Comparison of ENCODE assay signal across 1 cellular context in the genomic region with DNA sequence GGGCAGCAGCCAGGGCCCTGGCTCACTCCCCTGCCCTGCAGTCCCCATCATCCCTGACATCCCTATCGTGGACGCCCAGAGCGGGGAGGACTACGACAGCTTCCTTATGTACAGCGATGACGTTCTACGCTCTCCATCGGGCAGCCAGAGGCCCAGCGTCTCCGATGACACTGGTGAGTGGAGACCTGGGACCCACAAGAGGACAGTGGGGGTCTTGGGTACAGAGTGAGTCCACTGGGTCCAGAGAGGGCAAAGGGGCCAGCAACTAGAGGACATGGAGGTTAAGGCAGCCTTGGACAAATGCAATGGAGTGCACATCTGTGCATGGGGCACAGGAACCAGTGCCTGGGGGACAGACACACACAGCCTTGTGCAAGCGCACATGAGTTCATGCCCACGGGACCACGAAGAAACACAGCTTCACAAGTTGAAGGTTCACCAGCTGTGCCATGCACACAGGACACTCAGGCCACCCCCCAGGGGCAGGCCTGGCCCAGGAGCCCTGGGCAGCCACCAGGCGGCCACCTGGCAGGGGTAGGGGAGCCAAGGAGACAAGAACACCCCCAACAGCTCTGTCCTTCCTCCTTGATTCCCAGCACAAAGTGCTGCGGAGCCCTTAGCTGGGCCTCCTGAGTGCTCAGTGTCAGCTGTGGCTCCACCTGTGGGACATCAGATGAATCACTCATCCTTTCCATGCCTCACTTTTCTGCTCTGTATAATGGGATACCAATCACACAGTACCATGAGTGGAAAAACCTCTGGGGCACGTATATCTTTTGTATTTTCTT.
TF ChIP-seq lines count a peak whose summit lies in the region.

No MANE protein-coding gene starts in this region.

TF ChIP-seq in K562, 482 proteins besides CTCF, POLR2A, EP300 and RAD21 (continues in another document):
- TF ChIP-seq RBM25 (IDR thresholded peaks at IDR 0.05; ENCODE audit: low read depth, low read length, severe bottlenecking) (peak; percentile 83), BCOR (IDR thresholded peaks at IDR 0.05) (peak; percentile 95), ADNP (tag; IDR thresholded peaks at IDR 0.05) (peak; percentile 94; the same call in 1 of the 2 replicates), SREBF2 (CRISPR knock-in tag; IDR thresholded peaks at IDR 0.05) (no peak), EGR1 (conservative IDR thresholded peaks at IDR 0.05) (no peak), FOXA1 (IDR thresholded peaks at IDR 0.05; ENCODE audit: borderline replicate concordance) (no peak), CBX1 (IDR thresholded peaks at IDR 0.05; ENCODE audit: low read depth) (0 out of 2 replicates have a peak, but pooled peaks have one; percentile 52), ZNF584 (CRISPR knock-in tag; IDR thresholded peaks at IDR 0.05; ENCODE audit: low read depth) (no peak), SMARCA5 (IDR thresholded peaks at IDR 0.05) (peak; percentile 76; the same call in 1 of the 2 replicates), CCAR2 (IDR thresholded peaks at IDR 0.05; ENCODE audit: low read depth, low read length) (no peak), FOXJ3 (CRISPR knock-in tag; IDR thresholded peaks at IDR 0.05) (no peak), SETDB1 (IDR thresholded peaks at IDR 0.05; ENCODE audit: low read length) (no peak), GTF2A2 (tag; IDR thresholded peaks at IDR 0.05) (no peak), JUND (IDR thresholded peaks at IDR 0.05; ENCODE audit: borderline replicate concordance, low read depth, low read length) (no peak), JUND (tag; IDR thresholded peaks at IDR 0.05; ENCODE audit: borderline replicate concordance, low read depth, low read length) (no peak), RCOR1 (IDR thresholded peaks at IDR 0.05; ENCODE audit: borderline replicate concordance in 1 of 2, low read depth in 2 of 2, low read length in 2 of 2) (peak; percentile 26 to 79; a peak in 1 of 4 replicates), KDM2B (CRISPR knock-in tag; IDR thresholded peaks at IDR 0.05) (no peak), SREBF1 (IDR thresholded peaks at IDR 0.05; ENCODE audit: borderline replicate concordance, low read depth, low read length) (no peak), MECOM (CRISPR knock-in tag; IDR thresholded peaks at IDR 0.05) (no peak), NUFIP1 (IDR thresholded peaks at IDR 0.05; ENCODE audit: partially characterized antibody) (no peak), ZC3H8 (IDR thresholded peaks at IDR 0.05) (no peak), KDM1A (IDR thresholded peaks at IDR 0.05) (peak; percentile 89 to 92), NR1H2 (CRISPR knock-in tag; IDR thresholded peaks at IDR 0.05) (no peak), ZNF444 (CRISPR knock-in tag; IDR thresholded peaks at IDR 0.05) (no peak), NFATC3 (IDR thresholded peaks at IDR 0.05) (no peak), SRSF3 (IDR thresholded peaks at IDR 0.05; ENCODE audit: insufficient read depth, low read length) (no peak), PTBP1 (IDR thresholded peaks at IDR 0.05; ENCODE audit: low read depth, low read length) (0 out of 2 replicates have a peak, but pooled peaks have one; percentile 80), ZNF668 (CRISPR knock-in tag; IDR thresholded peaks at IDR 0.05) (no peak), CBX3 (IDR thresholded peaks at IDR 0.05; ENCODE audit: borderline replicate concordance in 1 of 2, low read length in 2 of 2) (peak in 1 of 2 experiments; percentile 46; a peak in 1 of 3 replicates), CBFA2T3 (IDR thresholded peaks at IDR 0.05) (no peak), MTA3 (IDR thresholded peaks at IDR 0.05; ENCODE audit: borderline replicate concordance) (no peak), RHOXF2B (CRISPR knock-in tag; conservative IDR thresholded peaks at IDR 0.05) (no peak), ZNF347 (CRISPR knock-in tag; IDR thresholded peaks at IDR 0.05; ENCODE audit: low read depth) (no peak)
- TF ChIP-seq, protein P1, sequence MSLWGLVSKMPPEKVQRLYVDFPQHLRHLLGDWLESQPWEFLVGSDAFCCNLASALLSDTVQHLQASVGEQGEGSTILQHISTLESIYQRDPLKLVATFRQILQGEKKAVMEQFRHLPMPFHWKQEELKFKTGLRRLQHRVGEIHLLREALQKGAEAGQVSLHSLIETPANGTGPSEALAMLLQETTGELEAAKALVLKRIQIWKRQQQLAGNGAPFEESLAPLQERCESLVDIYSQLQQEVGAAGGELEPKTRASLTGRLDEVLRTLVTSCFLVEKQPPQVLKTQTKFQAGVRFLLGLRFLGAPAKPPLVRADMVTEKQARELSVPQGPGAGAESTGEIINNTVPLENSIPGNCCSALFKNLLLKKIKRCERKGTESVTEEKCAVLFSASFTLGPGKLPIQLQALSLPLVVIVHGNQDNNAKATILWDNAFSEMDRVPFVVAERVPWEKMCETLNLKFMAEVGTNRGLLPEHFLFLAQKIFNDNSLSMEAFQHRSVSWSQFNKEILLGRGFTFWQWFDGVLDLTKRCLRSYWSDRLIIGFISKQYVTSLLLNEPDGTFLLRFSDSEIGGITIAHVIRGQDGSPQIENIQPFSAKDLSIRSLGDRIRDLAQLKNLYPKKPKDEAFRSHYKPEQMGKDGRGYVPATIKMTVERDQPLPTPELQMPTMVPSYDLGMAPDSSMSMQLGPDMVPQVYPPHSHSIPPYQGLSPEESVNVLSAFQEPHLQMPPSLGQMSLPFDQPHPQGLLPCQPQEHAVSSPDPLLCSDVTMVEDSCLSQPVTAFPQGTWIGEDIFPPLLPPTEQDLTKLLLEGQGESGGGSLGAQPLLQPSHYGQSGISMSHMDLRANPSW (CRISPR knock-in tag; IDR thresholded peaks at IDR 0.05), result no peak
- TF ChIP-seq, protein P2, sequence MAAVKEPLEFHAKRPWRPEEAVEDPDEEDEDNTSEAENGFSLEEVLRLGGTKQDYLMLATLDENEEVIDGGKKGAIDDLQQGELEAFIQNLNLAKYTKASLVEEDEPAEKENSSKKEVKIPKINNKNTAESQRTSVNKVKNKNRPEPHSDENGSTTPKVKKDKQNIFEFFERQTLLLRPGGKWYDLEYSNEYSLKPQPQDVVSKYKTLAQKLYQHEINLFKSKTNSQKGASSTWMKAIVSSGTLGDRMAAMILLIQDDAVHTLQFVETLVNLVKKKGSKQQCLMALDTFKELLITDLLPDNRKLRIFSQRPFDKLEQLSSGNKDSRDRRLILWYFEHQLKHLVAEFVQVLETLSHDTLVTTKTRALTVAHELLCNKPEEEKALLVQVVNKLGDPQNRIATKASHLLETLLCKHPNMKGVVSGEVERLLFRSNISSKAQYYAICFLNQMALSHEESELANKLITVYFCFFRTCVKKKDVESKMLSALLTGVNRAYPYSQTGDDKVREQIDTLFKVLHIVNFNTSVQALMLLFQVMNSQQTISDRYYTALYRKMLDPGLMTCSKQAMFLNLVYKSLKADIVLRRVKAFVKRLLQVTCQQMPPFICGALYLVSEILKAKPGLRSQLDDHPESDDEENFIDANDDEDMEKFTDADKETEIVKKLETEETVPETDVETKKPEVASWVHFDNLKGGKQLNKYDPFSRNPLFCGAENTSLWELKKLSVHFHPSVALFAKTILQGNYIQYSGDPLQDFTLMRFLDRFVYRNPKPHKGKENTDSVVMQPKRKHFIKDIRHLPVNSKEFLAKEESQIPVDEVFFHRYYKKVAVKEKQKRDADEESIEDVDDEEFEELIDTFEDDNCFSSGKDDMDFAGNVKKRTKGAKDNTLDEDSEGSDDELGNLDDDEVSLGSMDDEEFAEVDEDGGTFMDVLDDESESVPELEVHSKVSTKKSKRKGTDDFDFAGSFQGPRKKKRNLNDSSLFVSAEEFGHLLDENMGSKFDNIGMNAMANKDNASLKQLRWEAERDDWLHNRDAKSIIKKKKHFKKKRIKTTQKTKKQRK (IDR thresholded peaks at IDR 0.05; ENCODE audit: borderline replicate concordance, low read depth, low read length), result no peak
- TF ChIP-seq, protein P3, sequence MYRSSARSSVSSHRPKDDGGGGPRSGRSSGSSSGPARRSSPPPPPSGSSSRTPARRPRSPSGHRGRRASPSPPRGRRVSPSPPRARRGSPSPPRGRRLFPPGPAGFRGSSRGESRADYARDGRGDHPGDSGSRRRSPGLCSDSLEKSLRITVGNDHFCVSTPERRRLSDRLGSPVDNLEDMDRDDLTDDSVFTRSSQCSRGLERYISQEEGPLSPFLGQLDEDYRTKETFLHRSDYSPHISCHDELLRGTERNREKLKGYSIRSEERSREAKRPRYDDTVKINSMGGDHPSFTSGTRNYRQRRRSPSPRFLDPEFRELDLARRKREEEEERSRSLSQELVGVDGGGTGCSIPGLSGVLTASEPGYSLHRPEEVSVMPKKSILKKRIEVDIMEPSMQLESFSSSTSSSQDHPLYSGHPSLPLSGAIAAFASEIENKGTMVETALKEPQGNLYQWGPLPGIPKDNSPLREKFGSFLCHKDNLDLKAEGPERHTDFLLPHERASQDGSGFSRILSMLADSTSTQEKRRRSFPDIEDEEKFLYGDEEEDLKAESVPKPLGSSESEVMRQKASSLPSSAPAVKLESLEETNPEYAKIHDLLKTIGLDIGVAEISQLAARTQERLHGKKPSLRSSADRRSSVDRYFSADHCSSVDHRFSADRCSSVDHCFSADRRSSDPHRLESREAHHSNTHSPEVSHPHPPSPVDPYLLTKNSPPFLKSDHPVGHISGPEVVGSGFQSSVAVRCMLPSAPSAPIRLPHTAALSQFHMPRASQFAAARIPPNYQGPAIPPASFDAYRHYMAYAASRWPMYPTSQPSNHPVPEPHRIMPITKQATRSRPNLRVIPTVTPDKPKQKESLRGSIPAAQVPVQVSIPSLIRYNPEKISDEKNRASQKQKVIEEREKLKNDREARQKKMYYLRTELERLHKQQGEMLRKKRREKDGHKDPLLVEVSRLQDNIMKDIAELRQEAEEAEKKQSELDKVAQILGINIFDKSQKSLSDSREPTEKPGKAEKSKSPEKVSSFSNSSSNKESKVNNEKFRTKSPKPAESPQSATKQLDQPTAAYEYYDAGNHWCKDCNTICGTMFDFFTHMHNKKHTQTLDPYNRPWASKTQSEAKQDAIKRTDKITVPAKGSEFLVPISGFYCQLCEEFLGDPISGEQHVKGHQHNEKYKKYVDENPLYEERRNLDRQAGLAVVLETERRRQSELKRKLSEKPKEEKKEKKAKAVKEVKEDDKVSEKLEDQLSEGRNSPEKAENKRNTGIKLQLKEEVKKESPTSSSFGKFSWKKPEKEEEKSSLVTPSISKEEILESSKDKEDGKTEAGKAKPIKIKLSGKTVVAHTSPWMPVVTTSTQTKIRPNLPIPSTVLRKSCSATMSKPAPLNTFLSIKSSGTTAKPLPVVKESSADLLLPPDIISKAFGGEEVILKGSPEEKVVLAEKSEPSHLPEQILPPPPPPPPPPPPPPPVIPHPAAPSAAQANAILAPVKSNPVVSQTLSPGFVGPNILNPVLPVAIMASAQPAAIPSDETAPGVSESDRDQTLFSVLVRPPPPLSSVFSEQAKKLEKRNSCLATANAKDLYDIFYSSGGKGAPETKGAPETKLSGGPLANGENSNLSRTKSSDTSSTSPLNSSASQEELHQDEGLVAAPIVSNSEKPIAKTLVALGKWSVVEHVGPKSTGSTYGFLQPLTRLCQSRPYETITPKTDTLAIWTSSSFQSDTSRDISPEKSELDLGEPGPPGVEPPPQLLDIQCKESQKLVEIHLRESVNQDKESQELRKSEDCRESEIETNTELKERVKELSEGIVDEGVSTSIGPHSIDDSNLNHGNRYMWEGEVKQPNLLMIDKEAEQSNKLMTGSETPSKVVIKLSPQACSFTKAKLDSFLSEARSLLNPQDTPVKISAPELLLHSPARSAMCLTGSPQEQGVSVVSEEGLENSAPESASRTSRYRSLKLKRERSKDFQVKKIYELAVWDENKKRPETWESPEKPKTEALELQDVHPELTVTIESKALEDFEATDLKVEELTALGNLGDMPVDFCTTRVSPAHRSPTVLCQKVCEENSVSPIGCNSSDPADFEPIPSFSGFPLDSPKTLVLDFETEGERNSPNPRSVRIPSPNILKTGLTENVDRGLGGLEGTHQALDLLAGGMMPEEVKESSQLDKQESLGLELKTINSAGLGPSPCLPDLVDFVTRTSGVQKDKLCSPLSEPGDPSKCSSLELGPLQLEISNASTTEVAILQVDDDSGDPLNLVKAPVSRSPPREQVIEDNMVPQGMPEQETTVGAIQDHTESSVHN (IDR thresholded peaks at IDR 0.05; ENCODE audit: borderline replicate concordance in 1 of 2, low read depth in 1 of 2), result no peak
- TF ChIP-seq, protein P4, sequence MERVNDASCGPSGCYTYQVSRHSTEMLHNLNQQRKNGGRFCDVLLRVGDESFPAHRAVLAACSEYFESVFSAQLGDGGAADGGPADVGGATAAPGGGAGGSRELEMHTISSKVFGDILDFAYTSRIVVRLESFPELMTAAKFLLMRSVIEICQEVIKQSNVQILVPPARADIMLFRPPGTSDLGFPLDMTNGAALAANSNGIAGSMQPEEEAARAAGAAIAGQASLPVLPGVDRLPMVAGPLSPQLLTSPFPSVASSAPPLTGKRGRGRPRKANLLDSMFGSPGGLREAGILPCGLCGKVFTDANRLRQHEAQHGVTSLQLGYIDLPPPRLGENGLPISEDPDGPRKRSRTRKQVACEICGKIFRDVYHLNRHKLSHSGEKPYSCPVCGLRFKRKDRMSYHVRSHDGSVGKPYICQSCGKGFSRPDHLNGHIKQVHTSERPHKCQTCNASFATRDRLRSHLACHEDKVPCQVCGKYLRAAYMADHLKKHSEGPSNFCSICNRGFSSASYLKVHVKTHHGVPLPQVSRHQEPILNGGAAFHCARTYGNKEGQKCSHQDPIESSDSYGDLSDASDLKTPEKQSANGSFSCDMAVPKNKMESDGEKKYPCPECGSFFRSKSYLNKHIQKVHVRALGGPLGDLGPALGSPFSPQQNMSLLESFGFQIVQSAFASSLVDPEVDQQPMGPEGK (CRISPR knock-in tag; IDR thresholded peaks at IDR 0.05; ENCODE audit: borderline replicate concordance), result no peak
- TF ChIP-seq, protein P5, sequence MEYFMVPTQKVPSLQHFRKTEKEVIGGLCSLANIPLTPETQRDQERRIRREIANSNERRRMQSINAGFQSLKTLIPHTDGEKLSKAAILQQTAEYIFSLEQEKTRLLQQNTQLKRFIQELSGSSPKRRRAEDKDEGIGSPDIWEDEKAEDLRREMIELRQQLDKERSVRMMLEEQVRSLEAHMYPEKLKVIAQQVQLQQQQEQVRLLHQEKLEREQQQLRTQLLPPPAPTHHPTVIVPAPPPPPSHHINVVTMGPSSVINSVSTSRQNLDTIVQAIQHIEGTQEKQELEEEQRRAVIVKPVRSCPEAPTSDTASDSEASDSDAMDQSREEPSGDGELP (CRISPR knock-in tag; IDR thresholded peaks at IDR 0.05; ENCODE audit: borderline replicate concordance), result no peak
- TF ChIP-seq, protein P6, sequence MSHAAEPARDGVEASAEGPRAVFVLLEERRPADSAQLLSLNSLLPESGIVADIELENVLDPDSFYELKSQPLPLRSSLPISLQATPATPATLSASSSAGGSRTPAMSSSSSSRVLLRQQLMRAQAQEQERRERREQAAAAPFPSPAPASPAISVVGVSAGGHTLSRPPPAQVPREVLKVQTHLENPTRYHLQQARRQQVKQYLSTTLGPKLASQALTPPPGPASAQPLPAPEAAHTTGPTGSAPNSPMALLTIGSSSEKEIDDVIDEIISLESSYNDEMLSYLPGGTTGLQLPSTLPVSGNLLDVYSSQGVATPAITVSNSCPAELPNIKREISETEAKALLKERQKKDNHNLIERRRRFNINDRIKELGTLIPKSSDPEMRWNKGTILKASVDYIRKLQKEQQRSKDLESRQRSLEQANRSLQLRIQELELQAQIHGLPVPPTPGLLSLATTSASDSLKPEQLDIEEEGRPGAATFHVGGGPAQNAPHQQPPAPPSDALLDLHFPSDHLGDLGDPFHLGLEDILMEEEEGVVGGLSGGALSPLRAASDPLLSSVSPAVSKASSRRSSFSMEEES (CRISPR knock-in tag; IDR thresholded peaks at IDR 0.05), result no peak
